In the genomic region with DNA sequence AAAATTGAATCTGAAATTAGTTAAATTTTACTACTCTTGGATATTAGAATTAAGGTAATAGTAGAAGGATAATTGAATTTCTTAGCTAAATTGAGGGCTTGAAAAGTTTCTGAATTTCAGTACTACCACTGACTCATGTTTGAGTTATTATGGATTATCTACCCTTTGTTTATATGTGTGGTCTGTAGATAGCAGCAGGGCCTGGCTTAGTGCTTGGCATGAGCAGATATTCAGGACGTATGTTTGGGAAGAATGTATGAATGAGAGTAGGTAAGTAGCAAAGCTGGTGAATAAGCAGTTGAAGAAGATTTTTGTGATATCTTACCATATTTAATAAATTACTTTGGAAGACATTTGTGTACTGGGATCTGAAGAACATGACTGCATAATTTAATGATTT, we compare ENCODE assay signal across 19 cellular contexts.
"Had no signal": no experiment of that assay in that cellular context is flagged by ENCODE, and none has a peak within 500 bp of the region (broad histone marks: within the 10 kb centered on the region; RNA-seq: fewer than 3 reads in every experiment).

No MANE protein-coding gene starts in this region.

- H3K9me3 ChIP-seq: esophagus muscularis mucosa, neutrophil, right lobe of liver, stomach, vagina had no signal

- ATAC-seq: activated T-cell treated with anti-CD3 and anti-CD28 coated beads, Interleukin-2, amount 50 U/mL, for 72 hours; left lobe of liver; natural killer cell treated with Interleukin-12 subunit alpha and Interleukin-12 subunit beta and Interleukin-15 and Interleukin-18, amount 100 ng/mL, for 72 hours; right lobe of liver; stimulated activated effector memory CD8-positive, alpha-beta T cell treated with anti-CD3 and anti-CD28 coated beads, Interleukin-12 subunit alpha, Interleukin-12 subunit beta, amount 100 ng/mL, for 72 hours had no signal

- DNase-seq: activated CD4-positive, alpha-beta T cell treated with anti-CD3 and anti-CD28 coated beads, Interleukin-2, amount 50 U/mL, for 4 hours; activated gamma-delta T cell treated with Interleukin-2 at 50 U/mL for 16 hours; activated T-cell treated with anti-CD3 and anti-CD28 coated beads, Interleukin-2, amount 50 U/mL, for 72 hours; effector memory CD4-positive, alpha-beta T cell; foreskin melanocyte; hypothalamus; kidney; right lobe of liver; stimulated activated CD4-positive, alpha-beta T cell treated with anti-CD3 and anti-CD28 coated beads, Interleukin-4, amount 100 ng/mL, for 24 hours; stomach; trophoblast cell had no signal

- H3K4me3 ChIP-seq: esophagus muscularis mucosa, lung, right lobe of liver, stomach, vagina had no signal

- H3K27me3 ChIP-seq: esophagus muscularis mucosa, neutrophil, right lobe of liver, stomach, vagina had no signal

- H3K27ac ChIP-seq: esophagus muscularis mucosa, neutrophil, parathyroid adenoma, right lobe of liver, stomach, vagina had no signal
